Comparison of ENCODE assay signal across 18 cellular contexts in the genomic region with DNA sequence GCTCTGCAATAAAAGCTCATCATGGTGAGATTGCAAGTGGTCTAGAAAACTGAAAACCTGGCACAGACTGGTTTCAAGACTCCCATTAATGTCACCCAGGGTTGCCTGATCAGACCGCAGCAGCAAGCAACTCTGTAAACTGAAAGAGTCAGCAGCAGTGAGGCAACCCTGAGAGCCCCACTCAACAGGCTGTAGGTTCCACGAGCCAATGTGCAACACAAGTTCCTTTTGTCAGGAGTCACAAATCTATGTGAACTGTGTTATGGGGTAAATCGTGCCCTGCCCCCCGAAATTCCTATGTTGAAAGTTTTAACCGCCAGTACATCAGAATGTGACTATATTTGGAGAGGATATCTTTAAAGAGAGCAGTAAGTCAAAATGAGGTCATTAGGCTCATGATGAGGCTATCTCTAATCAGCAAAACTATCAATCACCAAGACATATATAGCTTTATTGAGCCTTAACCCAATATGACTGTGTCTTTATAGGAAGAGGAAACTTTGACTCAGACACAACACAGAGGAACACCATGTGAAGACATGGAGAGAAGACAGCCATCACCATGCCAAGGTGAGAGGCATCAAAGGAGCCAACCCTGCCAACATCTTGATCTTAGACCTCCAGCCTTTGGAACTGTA.
"Had no signal": no experiment of that assay in that cellular context is flagged by ENCODE, and none has a peak within 500 bp of the region (broad histone marks: within the 10 kb centered on the region; RNA-seq: fewer than 3 reads in every experiment).

No MANE protein-coding gene starts in this region.

- H3K9me3 Mint-ChIP-seq: naive thymus-derived CD8-positive, alpha-beta T cell; neural crest cell; stimulated activated memory B cell treated with anti-CD40 and anti-IgM and Interleukin-4, amounts not matched to agents 10 μg/mL and 1 μg/mL and 100 μg/mL, for 72 hours; stimulated activated naive CD8-positive, alpha-beta T cell treated with anti-CD3 and anti-CD28 coated beads, Interleukin-15, Interleukin-2, amounts not matched to agents 100 ng/mL and 50 ng/mL, for 24 hours had no signal

- ATAC-seq: esophagus mucosa; foreskin keratinocyte; left cardiac atrium; naive thymus-derived CD8-positive, alpha-beta T cell; stimulated activated memory B cell treated with anti-CD40 and anti-IgM and Interleukin-4, amounts not matched to agents 10 μg/mL and 1 μg/mL and 100 μg/mL, for 72 hours had no signal

- DNase-seq: effector memory CD4-positive, alpha-beta T cell; foreskin keratinocyte; kidney; left cardiac atrium; left ventricle myocardium inferior; naive thymus-derived CD8-positive, alpha-beta T cell; ovary; small intestine; stimulated activated CD4-positive, alpha-beta T cell treated with anti-CD3 and anti-CD28 coated beads, Interleukin-4, amount 100 ng/mL, for 1 hour; stimulated activated CD8-positive, alpha-beta memory T cell treated with anti-CD3 and anti-CD28 coated beads, Interleukin-4, amount 100 ng/mL, for 48 hours; tibial artery; upper lobe of left lung; uterus had no signal

- H3K4me1 ChIP-seq: foreskin keratinocyte, left ventricle myocardium inferior, right atrium auricular region, tibial artery, upper lobe of left lung, uterus had no signal

- H3K27me3 ChIP-seq: ovary, right atrium auricular region, tibial artery, upper lobe of left lung, uterus had no signal

- H3K4me3 ChIP-seq: left ventricle myocardium inferior, ovary, right atrium auricular region, tibial artery, upper lobe of left lung, uterus had no signal

- H3K36me3 ChIP-seq: left ventricle myocardium inferior, ovary, right atrium auricular region, tibial artery, upper lobe of left lung, uterus had no signal

- H3K27ac Mint-ChIP-seq: naive thymus-derived CD8-positive, alpha-beta T cell; stimulated activated memory B cell treated with anti-CD40 and anti-IgM and Interleukin-4, amounts not matched to agents 10 μg/mL and 1 μg/mL and 100 μg/mL, for 72 hours; stimulated activated naive CD8-positive, alpha-beta T cell treated with anti-CD3 and anti-CD28 coated beads, Interleukin-15, Interleukin-2, amounts not matched to agents 100 ng/mL and 50 ng/mL, for 24 hours had no signal

- H3K4me1 Mint-ChIP-seq: naive thymus-derived CD8-positive, alpha-beta T cell; neural crest cell; stimulated activated memory B cell treated with anti-CD40 and anti-IgM and Interleukin-4, amounts not matched to agents 10 μg/mL and 1 μg/mL and 100 μg/mL, for 72 hours had no signal

- H3K27ac ChIP-seq: foreskin keratinocyte, left ventricle myocardium inferior, ovary, right atrium auricular region, tibial artery, upper lobe of left lung, uterus had no signal

- H3K4me3 Mint-ChIP-seq: naive thymus-derived CD8-positive, alpha-beta T cell; neural crest cell; stimulated activated memory B cell treated with anti-CD40 and anti-IgM and Interleukin-4, amounts not matched to agents 10 μg/mL and 1 μg/mL and 100 μg/mL, for 72 hours; stimulated activated naive CD8-positive, alpha-beta T cell treated with anti-CD3 and anti-CD28 coated beads, Interleukin-15, Interleukin-2, amounts not matched to agents 100 ng/mL and 50 ng/mL, for 24 hours had no signal

- H3K36me3 Mint-ChIP-seq: naive thymus-derived CD8-positive, alpha-beta T cell; stimulated activated memory B cell treated with anti-CD40 and anti-IgM and Interleukin-4, amounts not matched to agents 10 μg/mL and 1 μg/mL and 100 μg/mL, for 72 hours had no signal

- H3K9me3 ChIP-seq: left ventricle myocardium inferior, ovary, right atrium auricular region, tibial artery, upper lobe of left lung, uterus had no signal
